7 cellular contexts compared by ENCODE assay signal in genomic region chr6:46590765-46591164, GRCh38.
"Had no signal": no experiment of that assay in that cellular context is flagged by ENCODE, and none has a peak within 500 bp of the region (broad histone marks: within the 10 kb centered on the region; RNA-seq: fewer than 3 reads in every experiment).

No MANE protein-coding gene starts in this region.

- ATAC-seq: GM12878 had no signal

- DNase-seq: GDM1, GF-D8 had no signal

- H3K4me3 ChIP-seq: GM12878 had no signal

- FAIRE-seq: GM12878, GM12891, GM12892, GM18507, GM19239 had no signal
